Comparison of ENCODE assay signal across 11 cellular contexts in the genomic region with DNA sequence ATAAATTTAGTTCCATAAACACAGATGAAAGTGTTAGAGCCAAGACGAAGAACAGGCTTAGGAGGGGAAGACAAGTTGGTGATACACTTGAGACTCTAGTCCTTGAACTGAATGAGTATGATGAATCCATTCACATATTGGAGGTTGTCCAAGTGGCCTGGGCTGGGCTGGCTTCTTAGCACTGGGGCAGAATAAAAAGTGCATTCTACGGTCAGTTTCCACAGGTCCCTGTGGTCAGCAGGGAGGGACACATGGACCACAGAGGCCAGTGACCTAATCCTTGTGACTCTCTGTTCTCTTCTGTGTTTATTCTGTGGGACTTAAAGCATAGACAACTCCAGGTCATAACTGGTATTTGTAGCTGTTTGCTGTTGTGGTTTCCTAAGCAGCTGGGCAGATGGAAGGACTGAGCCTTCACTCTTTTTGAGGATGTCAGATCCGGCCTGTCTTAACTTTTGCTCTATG.
DNase-seq lines count a peak whose midpoint lies in the region; ATAC-seq and TF ChIP-seq lines count a peak whose summit lies in the region.
"Had no signal": no experiment of that assay in that cellular context is flagged by ENCODE, and none has a peak within 500 bp of the region (broad histone marks: within the 10 kb centered on the region; RNA-seq: fewer than 3 reads in every experiment).

No MANE protein-coding gene starts in this region.

- peak overlapping the region in 3 of 4 donors; percentile 40 to 58 (median 56) for H3K27ac ChIP-seq in tibial nerve

- no peak overlapping the region for H3K4me3 ChIP-seq in choroid plexus epithelial cell (ENCODE audit: low read depth, low read length)
- no peak overlapping the region for H3K4me3 ChIP-seq in mucosa of descending colon
- H3K4me3 ChIP-seq in tibial nerve = no peak overlapping the region

- intact Hi-C loops in mucosa of descending colon (cut with DNase I, micrococcal nuclease) = loop anchor here in 1 of 2 donors (10.0 kb wide), 1 partner anchor 105 kb away; no protein-coding TSS in a partner anchor

- WGBS in tibial nerve, 2 donors = 45% methylated on average over 3 of the region's 3 CpGs

- no peaks in the 10 kb centered on the region for H3K9me3 ChIP-seq in mucosa of descending colon
- H3K9me3 ChIP-seq in tibial nerve = no peaks in the 10 kb centered on the region

- H3K4me1 ChIP-seq in mucosa of descending colon (ENCODE audit: low read depth) (no peaks in the 10 kb centered on the region), tibial nerve (peaks cover 0 to 30% (median 0%) of the 10 kb centered on the region in 4 donors)

- no peak for TF ChIP-seq CTCF in choroid plexus epithelial cell (conservative IDR thresholded peaks at IDR 0.05; ENCODE audit: low read depth, low read length)
- TF ChIP-seq CTCF in mucosa of descending colon (IDR thresholded peaks at IDR 0.05) = no peak
- TF ChIP-seq CTCF in tibial nerve (IDR thresholded peaks at IDR 0.05) = no peak

- peak; percentile 66 for ATAC-seq in mucosa of descending colon

- peak in 1 of 2 donors; percentile 47 for TF ChIP-seq EP300 in tibial nerve (IDR thresholded peaks at IDR 0.05)

- H3K36me3 ChIP-seq in mucosa of descending colon (ENCODE audit: low read depth) = no peaks in the 10 kb centered on the region
- H3K36me3 ChIP-seq in tibial nerve = no peaks in the 10 kb centered on the region

- H3K27me3 ChIP-seq in tibial nerve = no peaks in the 10 kb centered on the region

- TF ChIP-seq POLR2A in tibial nerve (IDR thresholded peaks at IDR 0.05) = no peak

- DNase-seq in M059J (ENCODE audit: low read depth) (peak; percentile 97), choroid plexus epithelial cell (ENCODE audit: low read depth) (peak; percentile 95), mucosa of descending colon (peak in 1 of 3 donors; percentile 36), tibial nerve (ENCODE audit: low spot score in 2 of 2) (peak; percentile 44 to 53), kidney glomerular epithelial cell (lab: John Stamatoyannopoulos, UW) (no peak), NCI-H774 (lab: John Stamatoyannopoulos, UW) (no peak), NCI-H1048 (lab: John Stamatoyannopoulos, UW) (no peak)
- DNase-seq in activated CD4-positive, alpha-beta T cell treated with anti-CD3 and anti-CD28 coated beads for 1 hour = no peak
- DNase-seq: effector CD4-positive, alpha-beta T cell; hypothalamus; NCI-H2029 had no signal

Comparison
In these comparisons a context has a peak if more than half of its experiments do, and no peak if none do; other contexts are left out.
1. DNase-seq: peak in M059J (single experiment), choroid plexus epithelial cell (single experiment) and tibial nerve (2 of 2); none in kidney glomerular epithelial cell (single experiment), activated CD4-positive, alpha-beta T cell treated with anti-CD3 and anti-CD28 coated beads for 1 hour (single experiment), NCI-H774 (single experiment) and NCI-H1048 (single experiment).